Comparison of ENCODE assay signal across 1 cellular context in the genomic region with DNA sequence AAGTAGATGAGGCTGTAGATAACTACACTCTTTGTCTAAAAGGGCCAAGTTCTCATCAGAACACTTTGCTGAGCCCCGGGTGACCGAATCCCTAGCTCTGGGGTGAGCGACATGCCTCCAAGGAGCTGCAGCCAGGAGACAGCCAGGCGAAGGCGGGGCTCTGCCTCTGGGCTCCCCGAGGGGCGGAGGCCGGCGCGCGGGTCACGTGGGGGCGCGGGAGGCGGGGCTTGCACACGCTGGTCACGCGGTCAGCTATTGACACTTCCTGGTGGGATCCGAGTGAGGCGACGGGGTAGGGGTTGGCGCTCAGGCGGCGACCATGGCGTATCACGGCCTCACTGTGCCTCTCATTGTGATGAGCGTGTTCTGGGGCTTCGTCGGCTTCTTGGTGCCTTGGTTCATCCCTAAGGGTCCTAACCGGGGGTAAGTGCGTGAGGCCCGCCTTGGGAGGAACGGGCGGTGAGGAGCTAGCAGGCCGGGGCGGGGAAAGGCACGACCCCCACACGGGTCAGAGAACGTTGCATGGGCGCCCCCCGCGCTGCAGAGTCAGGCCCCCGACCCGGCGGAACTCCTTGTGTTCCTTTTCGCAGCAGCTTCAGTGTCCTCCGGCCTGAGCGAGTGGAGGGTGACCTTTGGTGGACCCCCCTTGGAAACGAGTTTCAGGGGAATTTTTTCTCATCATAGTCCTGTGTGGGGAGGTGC.
TF ChIP-seq lines count a peak whose summit lies in the region.

Gene ATP6V0E1 (plus strand): TSS at position 230 of the 702 bp plus-strand sequence. CDS start 90 bp downstream, at position 320.

TF ChIP-seq in HepG2, 621 proteins besides CTCF, POLR2A, EP300 and RAD21 (continued from another document and continues in another):
- TF ChIP-seq ZBTB10 (CRISPR knock-in tag; IDR thresholded peaks at IDR 0.05; ENCODE audit: borderline replicate concordance) (no peak), MBD4 (IDR thresholded peaks at IDR 0.05; ENCODE audit: borderline replicate concordance, low read length) (no peak), ZNF451 (CRISPR knock-in tag; IDR thresholded peaks at IDR 0.05) (no peak), ZMAT5 (CRISPR knock-in tag; IDR thresholded peaks at IDR 0.05; ENCODE audit: borderline replicate concordance, low read depth) (no peak), ZNF101 (CRISPR knock-in tag; IDR thresholded peaks at IDR 0.05; ENCODE audit: borderline replicate concordance, low read depth) (no peak), SMARCE1 (IDR thresholded peaks at IDR 0.05; ENCODE audit: borderline replicate concordance) (no peak), ISL2 (CRISPR knock-in tag; IDR thresholded peaks at IDR 0.05) (peak; percentile 66; the same call in 1 of the 2 replicates), EED (CRISPR knock-in tag; IDR thresholded peaks at IDR 0.05) (no peak), HNRNPL (IDR thresholded peaks at IDR 0.05; ENCODE audit: low read depth, low read length) (no peak), HDAC6 (IDR thresholded peaks at IDR 0.05; ENCODE audit: low read depth, low read length) (no peak), ZNF670 (CRISPR knock-in tag; IDR thresholded peaks at IDR 0.05; ENCODE audit: borderline replicate concordance) (no peak), KLF12 (CRISPR knock-in tag; IDR thresholded peaks at IDR 0.05; ENCODE audit: borderline replicate concordance) (peak; percentile 74; the same call in 1 of the 2 replicates), NFKB2 (CRISPR knock-in tag; IDR thresholded peaks at IDR 0.05; ENCODE audit: borderline replicate concordance) (peak; percentile 76; the same call in 1 of the 2 replicates), AKNA (CRISPR knock-in tag; IDR thresholded peaks at IDR 0.05; ENCODE audit: borderline replicate concordance) (no peak; the same call in 1 of the 2 replicates), RCOR2 (CRISPR knock-in tag; IDR thresholded peaks at IDR 0.05) (no peak), ZNF782 (CRISPR knock-in tag; IDR thresholded peaks at IDR 0.05; ENCODE audit: borderline replicate concordance) (peak; percentile 38; the same call in 1 of the 2 replicates), ETV6 (CRISPR knock-in tag; conservative IDR thresholded peaks at IDR 0.05) (no peak), KDM3A (CRISPR knock-in tag; IDR thresholded peaks at IDR 0.05; ENCODE audit: low read depth) (peak; percentile 71; the same call in 1 of the 2 replicates), MED13 (CRISPR knock-in tag; IDR thresholded peaks at IDR 0.05) (peak; percentile 65; the same call in 1 of the 2 replicates), SCMH1 (CRISPR knock-in tag; IDR thresholded peaks at IDR 0.05; ENCODE audit: borderline replicate concordance) (no peak), MYNN (CRISPR knock-in tag; IDR thresholded peaks at IDR 0.05; ENCODE audit: low read depth) (no peak), HDAC2 (CRISPR knock-in tag; IDR thresholded peaks at IDR 0.05) (no peak), ZMYM3 (CRISPR knock-in tag; IDR thresholded peaks at IDR 0.05) (peak; percentile 5; the same call in 1 of the 2 replicates), ZFP37 (CRISPR knock-in tag; IDR thresholded peaks at IDR 0.05; ENCODE audit: borderline replicate concordance) (no peak), TBL1XR1 (IDR thresholded peaks at IDR 0.05; ENCODE audit: borderline replicate concordance, low read length, partially characterized antibody) (no peak), SOX5 (CRISPR knock-in tag; IDR thresholded peaks at IDR 0.05; ENCODE audit: borderline replicate concordance) (peak; percentile 48; the same call in 1 of the 2 replicates), HIC2 (CRISPR knock-in tag; IDR thresholded peaks at IDR 0.05; ENCODE audit: low read depth) (no peak)
- TF ChIP-seq, protein P1, sequence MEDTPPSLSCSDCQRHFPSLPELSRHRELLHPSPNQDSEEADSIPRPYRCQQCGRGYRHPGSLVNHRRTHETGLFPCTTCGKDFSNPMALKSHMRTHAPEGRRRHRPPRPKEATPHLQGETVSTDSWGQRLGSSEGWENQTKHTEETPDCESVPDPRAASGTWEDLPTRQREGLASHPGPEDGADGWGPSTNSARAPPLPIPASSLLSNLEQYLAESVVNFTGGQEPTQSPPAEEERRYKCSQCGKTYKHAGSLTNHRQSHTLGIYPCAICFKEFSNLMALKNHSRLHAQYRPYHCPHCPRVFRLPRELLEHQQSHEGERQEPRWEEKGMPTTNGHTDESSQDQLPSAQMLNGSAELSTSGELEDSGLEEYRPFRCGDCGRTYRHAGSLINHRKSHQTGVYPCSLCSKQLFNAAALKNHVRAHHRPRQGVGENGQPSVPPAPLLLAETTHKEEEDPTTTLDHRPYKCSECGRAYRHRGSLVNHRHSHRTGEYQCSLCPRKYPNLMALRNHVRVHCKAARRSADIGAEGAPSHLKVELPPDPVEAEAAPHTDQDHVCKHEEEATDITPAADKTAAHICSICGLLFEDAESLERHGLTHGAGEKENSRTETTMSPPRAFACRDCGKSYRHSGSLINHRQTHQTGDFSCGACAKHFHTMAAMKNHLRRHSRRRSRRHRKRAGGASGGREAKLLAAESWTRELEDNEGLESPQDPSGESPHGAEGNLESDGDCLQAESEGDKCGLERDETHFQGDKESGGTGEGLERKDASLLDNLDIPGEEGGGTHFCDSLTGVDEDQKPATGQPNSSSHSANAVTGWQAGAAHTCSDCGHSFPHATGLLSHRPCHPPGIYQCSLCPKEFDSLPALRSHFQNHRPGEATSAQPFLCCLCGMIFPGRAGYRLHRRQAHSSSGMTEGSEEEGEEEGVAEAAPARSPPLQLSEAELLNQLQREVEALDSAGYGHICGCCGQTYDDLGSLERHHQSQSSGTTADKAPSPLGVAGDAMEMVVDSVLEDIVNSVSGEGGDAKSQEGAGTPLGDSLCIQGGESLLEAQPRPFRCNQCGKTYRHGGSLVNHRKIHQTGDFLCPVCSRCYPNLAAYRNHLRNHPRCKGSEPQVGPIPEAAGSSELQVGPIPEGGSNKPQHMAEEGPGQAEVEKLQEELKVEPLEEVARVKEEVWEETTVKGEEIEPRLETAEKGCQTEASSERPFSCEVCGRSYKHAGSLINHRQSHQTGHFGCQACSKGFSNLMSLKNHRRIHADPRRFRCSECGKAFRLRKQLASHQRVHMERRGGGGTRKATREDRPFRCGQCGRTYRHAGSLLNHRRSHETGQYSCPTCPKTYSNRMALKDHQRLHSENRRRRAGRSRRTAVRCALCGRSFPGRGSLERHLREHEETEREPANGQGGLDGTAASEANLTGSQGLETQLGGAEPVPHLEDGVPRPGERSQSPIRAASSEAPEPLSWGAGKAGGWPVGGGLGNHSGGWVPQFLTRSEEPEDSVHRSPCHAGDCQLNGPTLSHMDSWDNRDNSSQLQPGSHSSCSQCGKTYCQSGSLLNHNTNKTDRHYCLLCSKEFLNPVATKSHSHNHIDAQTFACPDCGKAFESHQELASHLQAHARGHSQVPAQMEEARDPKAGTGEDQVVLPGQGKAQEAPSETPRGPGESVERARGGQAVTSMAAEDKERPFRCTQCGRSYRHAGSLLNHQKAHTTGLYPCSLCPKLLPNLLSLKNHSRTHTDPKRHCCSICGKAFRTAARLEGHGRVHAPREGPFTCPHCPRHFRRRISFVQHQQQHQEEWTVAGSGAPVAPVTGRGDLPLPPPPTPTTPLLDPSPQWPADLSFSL (CRISPR knock-in tag; IDR thresholded peaks at IDR 0.05) = no peak
- TF ChIP-seq, protein P2, sequence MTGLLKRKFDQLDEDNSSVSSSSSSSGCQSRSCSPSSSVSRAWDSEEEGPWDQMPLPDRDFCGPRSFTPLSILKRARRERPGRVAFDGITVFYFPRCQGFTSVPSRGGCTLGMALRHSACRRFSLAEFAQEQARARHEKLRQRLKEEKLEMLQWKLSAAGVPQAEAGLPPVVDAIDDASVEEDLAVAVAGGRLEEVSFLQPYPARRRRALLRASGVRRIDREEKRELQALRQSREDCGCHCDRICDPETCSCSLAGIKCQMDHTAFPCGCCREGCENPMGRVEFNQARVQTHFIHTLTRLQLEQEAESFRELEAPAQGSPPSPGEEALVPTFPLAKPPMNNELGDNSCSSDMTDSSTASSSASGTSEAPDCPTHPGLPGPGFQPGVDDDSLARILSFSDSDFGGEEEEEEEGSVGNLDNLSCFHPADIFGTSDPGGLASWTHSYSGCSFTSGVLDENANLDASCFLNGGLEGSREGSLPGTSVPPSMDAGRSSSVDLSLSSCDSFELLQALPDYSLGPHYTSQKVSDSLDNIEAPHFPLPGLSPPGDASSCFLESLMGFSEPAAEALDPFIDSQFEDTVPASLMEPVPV (CRISPR knock-in tag; IDR thresholded peaks at IDR 0.05) = no peak
- TF ChIP-seq, protein P3, sequence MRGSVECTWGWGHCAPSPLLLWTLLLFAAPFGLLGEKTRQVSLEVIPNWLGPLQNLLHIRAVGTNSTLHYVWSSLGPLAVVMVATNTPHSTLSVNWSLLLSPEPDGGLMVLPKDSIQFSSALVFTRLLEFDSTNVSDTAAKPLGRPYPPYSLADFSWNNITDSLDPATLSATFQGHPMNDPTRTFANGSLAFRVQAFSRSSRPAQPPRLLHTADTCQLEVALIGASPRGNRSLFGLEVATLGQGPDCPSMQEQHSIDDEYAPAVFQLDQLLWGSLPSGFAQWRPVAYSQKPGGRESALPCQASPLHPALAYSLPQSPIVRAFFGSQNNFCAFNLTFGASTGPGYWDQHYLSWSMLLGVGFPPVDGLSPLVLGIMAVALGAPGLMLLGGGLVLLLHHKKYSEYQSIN (CRISPR knock-in tag; IDR thresholded peaks at IDR 0.05; ENCODE audit: borderline replicate concordance) = no peak
